8 cellular contexts compared by ENCODE assay signal in the genomic region with DNA sequence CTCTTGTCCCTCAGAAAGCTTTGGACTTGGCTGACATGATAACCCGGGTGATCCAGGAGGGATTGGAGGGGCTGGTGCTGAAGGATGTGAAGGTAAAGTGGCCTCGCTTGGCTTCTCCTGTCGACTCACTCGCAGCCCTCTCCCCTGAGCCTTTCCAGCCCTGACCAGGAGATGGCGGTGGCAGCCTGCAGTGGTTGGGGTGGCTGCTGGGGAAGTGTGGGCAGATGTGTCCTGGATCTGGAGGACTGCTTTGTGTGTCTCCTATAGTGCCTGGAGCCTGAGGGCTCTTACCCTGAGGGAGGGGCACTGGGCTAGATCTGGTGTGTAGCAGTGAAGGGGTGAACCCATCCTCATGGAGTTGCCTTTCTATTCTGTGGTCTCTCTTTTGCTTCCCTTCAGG. TPM values are rescaled to one million over a fixed set of nuclear protein-coding genes. Genes with fewer than 3 reads are reported as not detected.
A peak's percentile ranks its signal among the peaks of the same experiment; 100 is the strongest.
DNase-seq lines count a peak whose midpoint lies in the region; ATAC-seq and TF ChIP-seq lines count a peak whose summit lies in the region.

No MANE protein-coding gene starts in this region.

- no peaks in the 10 kb centered on the region for H4K20me1 ChIP-seq in OCI-LY1 (ENCODE audit: insufficient read depth, low read length)

- no peak overlapping the region for H3K4me2 ChIP-seq in OCI-LY1 (ENCODE audit: low read length)

- H3K27me3 Mint-ChIP-seq in activated T-cell treated with anti-CD3 and anti-CD28 coated beads, Interleukin-2, amount 50 U/mL, for 4 hours (ENCODE audit: low read depth) = no peaks in the 10 kb centered on the region
- H3K27me3 Mint-ChIP-seq in natural killer cell (ENCODE audit: low read depth in 2 of 2) = no peaks in the 10 kb centered on the region
- H3K27me3 Mint-ChIP-seq in stimulated activated naive B cell treated with anti-CD40 and anti-IgM and Interleukin-4, amounts not matched to agents 10 μg/mL and 1 μg/mL and 100 μg/mL, for 72 hours = no peaks in the 10 kb centered on the region

- peak overlapping the region; percentile 34 to 83 for H3K27ac Mint-ChIP-seq in natural killer cell
- H3K27ac Mint-ChIP-seq in stimulated activated naive B cell treated with anti-CD40 and anti-IgM and Interleukin-4, amounts not matched to agents 10 μg/mL and 1 μg/mL and 100 μg/mL, for 72 hours = peak overlapping the region; percentile 83

- no peak overlapping the region for H3K4me3 Mint-ChIP-seq in activated T-cell treated with anti-CD3 and anti-CD28 coated beads, Interleukin-2, amount 50 U/mL, for 4 hours
- no peak overlapping the region for H3K4me3 Mint-ChIP-seq in natural killer cell
- no peak overlapping the region for H3K4me3 Mint-ChIP-seq in stimulated activated naive B cell treated with anti-CD40 and anti-IgM and Interleukin-4, amounts not matched to agents 10 μg/mL and 1 μg/mL and 100 μg/mL, for 72 hours

- DNase-seq in COLO829 (ENCODE audit: low spot score) (peak; percentile 80), HCEC 1CT (peak; percentile 50), esophagus squamous epithelium (lab: John Stamatoyannopoulos, UW) (peak; percentile 5), natural killer cell (peak; percentile 72)
- DNase-seq in activated T-cell treated with anti-CD3 and anti-CD28 coated beads, Interleukin-2, amount 50 U/mL, for 4 hours = peak; percentile 76
- peak; percentile 68 for DNase-seq in stimulated activated naive B cell treated with anti-CD40 and anti-IgM and Interleukin-4, amounts not matched to agents 10 μg/mL and 1 μg/mL and 100 μg/mL, for 72 hours

- H3K9me3 ChIP-seq in OCI-LY1 (ENCODE audit: low read length) (no peaks in the 10 kb centered on the region), esophagus squamous epithelium (no peaks in the 10 kb centered on the region)

- H3K4me3 ChIP-seq in OCI-LY1 (ENCODE audit: low read depth, low read length, poor library complexity, severe bottlenecking) (no peak overlapping the region), esophagus squamous epithelium (peak overlapping the region in 1 of 4 donors; percentile 5)

- peak; percentile 96 for ATAC-seq in activated T-cell treated with anti-CD3 and anti-CD28 coated beads, Interleukin-2, amount 50 U/mL, for 4 hours
- ATAC-seq in natural killer cell = peak; percentile 90 to 99 (median 97)
- ATAC-seq in stimulated activated naive B cell treated with anti-CD40 and anti-IgM and Interleukin-4, amounts not matched to agents 10 μg/mL and 1 μg/mL and 100 μg/mL, for 72 hours (replicated peaks) = peak; percentile 99
- no peak for ATAC-seq in GM21447 (IDR thresholded peaks at IDR 0.05; ENCODE audit: unreplicated experiment)

- H3K27me3 ChIP-seq in OCI-LY1 (ENCODE audit: insufficient read depth, low read length) (no peaks in the 10 kb centered on the region), esophagus squamous epithelium (no peaks in the 10 kb centered on the region)

- no peaks in the 10 kb centered on the region for H3K9me3 Mint-ChIP-seq in activated T-cell treated with anti-CD3 and anti-CD28 coated beads, Interleukin-2, amount 50 U/mL, for 4 hours
- H3K9me3 Mint-ChIP-seq in natural killer cell = no peaks in the 10 kb centered on the region
- H3K9me3 Mint-ChIP-seq in stimulated activated naive B cell treated with anti-CD40 and anti-IgM and Interleukin-4, amounts not matched to agents 10 μg/mL and 1 μg/mL and 100 μg/mL, for 72 hours = no peaks in the 10 kb centered on the region

- no peaks in the 10 kb centered on the region for H3K4me1 ChIP-seq in OCI-LY1 (ENCODE audit: insufficient read depth, low read length, severe bottlenecking)
- peaks cover 6 to 58% (median 22%) of the 10 kb centered on the region in 3 donors for H3K4me1 ChIP-seq in esophagus squamous epithelium

- H3K27ac ChIP-seq in OCI-LY1 (ENCODE audit: low read depth, low read length, poor library complexity, severe bottlenecking) (no peak overlapping the region), esophagus squamous epithelium (peak overlapping the region; percentile 47 to 74 (median 72))

- no peaks in the 10 kb centered on the region for H3K79me2 ChIP-seq in OCI-LY1 (ENCODE audit: insufficient read depth, low read length)

- TF ChIP-seq CTCF in OCI-LY1 (IDR thresholded peaks at IDR 0.05; ENCODE audit: low read length) (peak; percentile 69; the same call in 1 of the 2 replicates), esophagus squamous epithelium (IDR thresholded peaks at IDR 0.05) (peak; percentile 55 to 91 (median 80)), natural killer cell (IDR thresholded peaks at IDR 0.05) (peak; percentile 77)

- no peaks in the 10 kb centered on the region for H3K9me2 ChIP-seq in OCI-LY1 (ENCODE audit: low read depth, low read length)

- no peak overlapping the region for H3K9ac ChIP-seq in OCI-LY1 (ENCODE audit: low read length)

- 33% methylated on average over 3 of the region's 5 CpGs; no CpG with 5 or more reads in 1 of the 2 donors for WGBS in esophagus squamous epithelium, 2 donors

- H3F3A ChIP-seq in OCI-LY1 (ENCODE audit: insufficient read depth, low read length) = no peaks in the 10 kb centered on the region

- TF ChIP-seq POLR2A in esophagus squamous epithelium (IDR thresholded peaks at IDR 0.05) = no peak

- H3K36me3 ChIP-seq in OCI-LY1 (ENCODE audit: insufficient read depth, low read length) (peaks cover 87% of the 10 kb centered on the region), esophagus squamous epithelium (peaks cover 0 to 86% (median 16%) of the 10 kb centered on the region in 3 donors)

- no peak overlapping the region for H2AFZ ChIP-seq in OCI-LY1 (ENCODE audit: low read length)

- H3K4me1 Mint-ChIP-seq in activated T-cell treated with anti-CD3 and anti-CD28 coated beads, Interleukin-2, amount 50 U/mL, for 4 hours (ENCODE audit: low read depth) = peaks cover 5% of the 10 kb centered on the region
- H3K4me1 Mint-ChIP-seq in natural killer cell = peaks cover 6 to 9% of the 10 kb centered on the region in 2 donors
- peaks cover 0 to 4% of the 10 kb centered on the region in 2 donors for H3K4me1 Mint-ChIP-seq in stimulated activated naive B cell treated with anti-CD40 and anti-IgM and Interleukin-4, amounts not matched to agents 10 μg/mL and 1 μg/mL and 100 μg/mL, for 72 hours

- H3K36me3 Mint-ChIP-seq in activated T-cell treated with anti-CD3 and anti-CD28 coated beads, Interleukin-2, amount 50 U/mL, for 4 hours (ENCODE audit: insufficient read depth) = peaks cover 46% of the 10 kb centered on the region
- H3K36me3 Mint-ChIP-seq in natural killer cell = no peaks in the 10 kb centered on the region
- H3K36me3 Mint-ChIP-seq in stimulated activated naive B cell treated with anti-CD40 and anti-IgM and Interleukin-4, amounts not matched to agents 10 μg/mL and 1 μg/mL and 100 μg/mL, for 72 hours = peaks cover 18 to 64% of the 10 kb centered on the region in 2 donors

- intact Hi-C loops in esophagus squamous epithelium (cut with DNase I) (loop anchor here (5.0 kb wide), 1 partner anchor 119 kb away; a partner anchor contains a TSS), natural killer cell (cut with micrococcal nuclease) (loop anchor here (1.0 kb wide), 2 partner anchors 91 to 120 kb away; no protein-coding TSS in a partner anchor)

RNA-seq across cellular contexts. Expression of a gene that starts 17.9 kb away (rescaled TPM):
- total RNA-seq in activated T-cell treated with anti-CD3 and anti-CD28 coated beads, Interleukin-2, amount 50 U/mL, for 4 hours = 10 to 100 TPM; 54.3 to 63.9 (median 58.2) TPM
- total RNA-seq in esophagus squamous epithelium (10 to 100 TPM; 18.9 to 32.6 (median 26.6) TPM), natural killer cell (10 to 100 TPM; 70.2 to 83.7 (median 72.0) TPM)

RNA-seq across cellular contexts. Expression of a gene that starts 36.9 kb away (rescaled TPM):
- 10 to 100 TPM; 22.7 to 24.5 (median 22.8) TPM for total RNA-seq in activated T-cell treated with anti-CD3 and anti-CD28 coated beads, Interleukin-2, amount 50 U/mL, for 4 hours
- total RNA-seq in esophagus squamous epithelium = 10 to 100 TPM in 2 of 4 donors, 1 to 10 TPM in 2; 6.1 to 13.4 (median 9.2) TPM
- 10 to 100 TPM; 33.2 to 44.4 (median 34.3) TPM for total RNA-seq in natural killer cell

RNA-seq across cellular contexts. Expression of a gene that starts 36.9 kb away (rescaled TPM):
- total RNA-seq in activated T-cell treated with anti-CD3 and anti-CD28 coated beads, Interleukin-2, amount 50 U/mL, for 4 hours = 1 to 10 TPM in 1 of 3 donors, under 1 TPM in 2; 0.51 to 1.0 (median 0.95) TPM
- total RNA-seq in esophagus squamous epithelium (1 to 10 TPM in 2 of 4 donors, under 1 TPM in 2; 0.34 to 3.1 (median 1.4) TPM), natural killer cell (1 to 10 TPM; 4.1 to 4.7 (median 4.3) TPM)

Comparison
In these comparisons a context has a peak if more than half of its experiments do, and no peak if none do; other contexts are left out.
1. DNase-seq: peak in every context shown above with its lines; median percentile 80 in COLO829; 76 in activated T-cell treated with anti-CD3 and anti-CD28 coated beads, Interleukin-2, amount 50 U/mL, for 4 hours; 72 in natural killer cell; 68 in stimulated activated naive B cell treated with anti-CD40 and anti-IgM and Interleukin-4, amounts not matched to agents 10 μg/mL and 1 μg/mL and 100 μg/mL, for 72 hours; 50 in HCEC 1CT; 5 in esophagus squamous epithelium.